Comparison of ENCODE assay signal across 28 cellular contexts in genomic region chr4:57051524-57051923, GRCh38. TPM values are rescaled to one million over a fixed set of nuclear protein-coding genes. Genes with fewer than 3 reads are reported as not detected.
DNase-seq lines count a peak whose midpoint lies in the region; ATAC-seq and TF ChIP-seq lines count a peak whose summit lies in the region.
"Had no signal": no experiment of that assay in that cellular context is flagged by ENCODE, and none has a peak within 500 bp of the region (broad histone marks: within the 10 kb centered on the region; RNA-seq: fewer than 3 reads in every experiment).

No MANE protein-coding gene starts in this region.

- H3K27me3 Mint-ChIP-seq in osteocyte (ENCODE audit: unreplicated experiment) = no peaks in the 10 kb centered on the region
- H3K27me3 Mint-ChIP-seq: naive B cell had no signal

- DNase-seq in heart right ventricle (no peak), left ventricle myocardium superior (no peak), coronary artery (ENCODE audit: low spot score) (no peak), osteocyte (ENCODE audit: extremely low spot score, unreplicated experiment) (no peak), tibial artery (no peak), amniotic stem cell (lab: John Stamatoyannopoulos, UW) (no peak), erythroblast (lab: John Stamatoyannopoulos, UW) (no peak)
- DNase-seq: activated B cell treated with CpG ODN at 0.5 μM for 24 hours; activated CD4-positive, alpha-beta memory T cell treated with anti-CD3 and anti-CD28 coated beads, Interleukin-2, amount 10 ng/mL, durations not matched to agents 7 days and 5 days; activated gamma-delta T cell treated with Interleukin-2 at 50 U/mL for 16 hours; COR-L47; DMS79; foreskin keratinocyte; islet precursor cell; KG1; mammary epithelial cell; naive B cell; NCI-H1694 treated with DMSO at 0.1 percent for 48 hours; NCI-H526; pancreas; RPMI8226; stimulated activated CD4-positive, alpha-beta T cell treated with anti-CD3 and anti-CD28 coated beads, Interleukin-1b, Interleukin-23, amount 100 ng/mL, for 48 hours; T-helper 9 cell had no signal

- H3K4me3 Mint-ChIP-seq in osteocyte (ENCODE audit: unreplicated experiment) = no peak overlapping the region
- H3K4me3 Mint-ChIP-seq: activated B cell treated with CpG ODN at 0.5 μM for 24 hours; activated CD4-positive, alpha-beta memory T cell treated with anti-CD3 and anti-CD28 coated beads, Interleukin-2, amount 10 ng/mL, durations not matched to agents 7 days and 5 days; B cell; naive B cell; stimulated activated effector memory CD8-positive, alpha-beta T cell treated with anti-CD3 and anti-CD28 coated beads, Interleukin-12 subunit alpha, Interleukin-12 subunit beta, amount 100 ng/mL, for 72 hours had no signal

- no peaks in the 10 kb centered on the region for H3K9me3 Mint-ChIP-seq in osteocyte (ENCODE audit: unreplicated experiment)
- H3K9me3 Mint-ChIP-seq: activated CD4-positive, alpha-beta memory T cell treated with anti-CD3 and anti-CD28 coated beads, Interleukin-2, amount 10 ng/mL, durations not matched to agents 7 days and 5 days; stimulated activated effector memory CD8-positive, alpha-beta T cell treated with anti-CD3 and anti-CD28 coated beads, Interleukin-12 subunit alpha, Interleukin-12 subunit beta, amount 100 ng/mL, for 72 hours had no signal

- H3K4me3 ChIP-seq in heart right ventricle (no peak overlapping the region), coronary artery (no peak overlapping the region), tibial artery (no peak overlapping the region)
- H3K4me3 ChIP-seq: GM12878, pancreas had no signal

- TF ChIP-seq POLR2A in erythroblast (IDR thresholded peaks at IDR 0.05; ENCODE audit: low read length) = no peak

- peaks cover 92% of the 10 kb centered on the region for H3K4me1 Mint-ChIP-seq in osteocyte (ENCODE audit: unreplicated experiment)
- H3K4me1 Mint-ChIP-seq: activated B cell treated with CpG ODN at 0.5 μM for 24 hours; activated CD4-positive, alpha-beta memory T cell treated with anti-CD3 and anti-CD28 coated beads, Interleukin-2, amount 10 ng/mL, durations not matched to agents 7 days and 5 days; B cell; stimulated activated effector memory CD8-positive, alpha-beta T cell treated with anti-CD3 and anti-CD28 coated beads, Interleukin-12 subunit alpha, Interleukin-12 subunit beta, amount 100 ng/mL, for 72 hours had no signal

- H3K4me1 ChIP-seq in heart right ventricle (peaks cover 21 to 100% (median 84%) of the 10 kb centered on the region in 9 donors), tibial artery (peaks cover 0 to 99% (median 55%) of the 10 kb centered on the region in 4 donors)
- H3K4me1 ChIP-seq: pancreas had no signal

- H3K9me3 ChIP-seq in heart right ventricle (peaks cover 0 to 4% (median 0%) of the 10 kb centered on the region in 11 donors), tibial artery (no peaks in the 10 kb centered on the region)
- H3K9me3 ChIP-seq: pancreas had no signal

- H3K36me3 ChIP-seq in heart right ventricle = peaks cover 0 to 18% (median 0%) of the 10 kb centered on the region in 9 donors
- no peaks in the 10 kb centered on the region for H3K36me3 ChIP-seq in tibial artery
- H3K36me3 ChIP-seq: pancreas had no signal

- peaks cover 76% of the 10 kb centered on the region for H3K36me3 Mint-ChIP-seq in osteocyte (ENCODE audit: unreplicated experiment)
- H3K36me3 Mint-ChIP-seq: stimulated activated effector memory CD8-positive, alpha-beta T cell treated with anti-CD3 and anti-CD28 coated beads, Interleukin-12 subunit alpha, Interleukin-12 subunit beta, amount 100 ng/mL, for 72 hours had no signal

- intact Hi-C loops in heart right ventricle (cut with DNase I) (no loop called here), left ventricle myocardium superior (cut with micrococcal nuclease) (no loop called here), tibial artery (cut with DNase I; ENCODE audit: low total_unique reads) (no loop called here)

- WGBS in heart right ventricle, 2 donors = 80 to 83% methylated on average over 2 of the region's 2 CpGs

- ATAC-seq in heart right ventricle (no peak), left ventricle myocardium superior (no peak), GM18519 (IDR thresholded peaks at IDR 0.05; ENCODE audit: low FRiP score, unreplicated experiment) (no peak)
- ATAC-seq: foreskin keratinocyte; GM12878; stimulated activated effector memory CD8-positive, alpha-beta T cell treated with anti-CD3 and anti-CD28 coated beads, Interleukin-12 subunit alpha, Interleukin-12 subunit beta, amount 100 ng/mL, for 72 hours had no signal

- TF ChIP-seq CTCF in heart right ventricle (IDR thresholded peaks at IDR 0.05) (no peak), coronary artery (IDR thresholded peaks at IDR 0.05) (no peak), osteocyte (IDR thresholded peaks at IDR 0.05) (no peak), tibial artery (IDR thresholded peaks at IDR 0.05) (no peak)

- H3K27me3 ChIP-seq in heart right ventricle (no peaks in the 10 kb centered on the region), tibial artery (no peaks in the 10 kb centered on the region)
- H3K27me3 ChIP-seq: foreskin keratinocyte, pancreas had no signal

- H3K27ac ChIP-seq in heart right ventricle (peak overlapping the region; percentile 10 to 93 (median 64)), coronary artery (peak overlapping the region; percentile 54 to 84), tibial artery (peak overlapping the region; percentile 61 to 82)
- H3K27ac ChIP-seq: foreskin keratinocyte had no signal

- H3K27ac Mint-ChIP-seq in osteocyte (ENCODE audit: unreplicated experiment) = peak overlapping the region; percentile 95
- H3K27ac Mint-ChIP-seq: activated B cell treated with CpG ODN at 0.5 μM for 24 hours; activated CD4-positive, alpha-beta memory T cell treated with anti-CD3 and anti-CD28 coated beads, Interleukin-2, amount 10 ng/mL, durations not matched to agents 7 days and 5 days; B cell; naive B cell; stimulated activated effector memory CD8-positive, alpha-beta T cell treated with anti-CD3 and anti-CD28 coated beads, Interleukin-12 subunit alpha, Interleukin-12 subunit beta, amount 100 ng/mL, for 72 hours had no signal

RNA-seq across cellular contexts. Expression of gene IGFBP7, which starts 58.7 kb away (rescaled TPM):
- total RNA-seq in heart right ventricle (100 to 1,000 TPM; 498 to 826 (median 608) TPM), left ventricle myocardium superior (723 TPM), osteocyte (3,484 and 3,576 TPM in 2 replicates)
- polyA plus RNA-seq in heart right ventricle = 1,000 to 10,000 TPM in 1 of 2 donors, 100 to 1,000 TPM in 1; 876 to 1,251 TPM
- total RNA-seq: activated B cell treated with CpG ODN at 0.5 μM for 24 hours; activated CD4-positive, alpha-beta memory T cell treated with anti-CD3 and anti-CD28 coated beads, Interleukin-2, amount 10 ng/mL, durations not matched to agents 7 days and 5 days; B cell; HT-29 had no signal
